10 cellular contexts compared by ENCODE assay signal in the genomic region with DNA sequence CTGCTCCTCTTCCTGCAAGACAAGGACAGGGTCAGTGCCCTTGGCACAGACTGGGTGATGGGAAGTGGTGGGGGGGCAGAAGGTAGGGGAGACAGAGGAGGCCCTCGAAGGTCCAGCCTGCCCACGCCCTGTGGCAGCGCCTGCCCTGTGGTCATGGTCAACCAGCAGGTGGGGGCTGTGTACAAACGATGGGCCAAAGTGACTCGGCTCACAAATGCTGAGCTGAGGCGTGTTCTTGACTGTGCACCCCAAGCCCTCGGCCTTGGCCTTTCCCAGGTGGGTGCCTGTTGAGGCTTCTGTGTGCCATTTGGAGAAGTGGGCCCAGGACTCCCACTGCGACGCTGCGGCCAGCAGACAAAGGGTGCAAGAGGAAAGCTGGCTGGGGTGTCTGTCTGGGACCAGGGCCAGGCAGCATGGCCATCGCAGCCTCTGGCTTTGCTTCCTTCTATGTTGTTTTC. TPM values are rescaled to one million over a fixed set of nuclear protein-coding genes. Genes with fewer than 3 reads are reported as not detected.
DNase-seq lines count a peak whose midpoint lies in the region; ATAC-seq and TF ChIP-seq lines count a peak whose summit lies in the region.
"Had no signal": no experiment of that assay in that cellular context is flagged by ENCODE, and none has a peak within 500 bp of the region (broad histone marks: within the 10 kb centered on the region; RNA-seq: fewer than 3 reads in every experiment).

No MANE protein-coding gene starts in this region.

- ATAC-seq in HG02852 (IDR thresholded peaks at IDR 0.05; ENCODE audit: unreplicated experiment), result no peak
- no peak for ATAC-seq in GM21619 (IDR thresholded peaks at IDR 0.05; ENCODE audit: unreplicated experiment)

- no peaks in the 10 kb centered on the region for H3K9me3 Mint-ChIP-seq in chondrocyte (ENCODE audit: low read depth)
- H3K9me3 Mint-ChIP-seq: natural killer cell treated with Interleukin-12 subunit alpha and Interleukin-12 subunit beta and Interleukin-15 and Interleukin-18, amount 100 ng/mL, for 72 hours had no signal

- TF ChIP-seq CTCF in chondrocyte (IDR thresholded peaks at IDR 0.05), result peak; percentile 27

- H3K27ac Mint-ChIP-seq in chondrocyte (ENCODE audit: unreplicated experiment), result peak overlapping the region; percentile 97
- H3K27ac Mint-ChIP-seq: natural killer cell treated with Interleukin-12 subunit alpha and Interleukin-12 subunit beta and Interleukin-15 and Interleukin-18, amount 100 ng/mL, for 72 hours had no signal

- peaks cover 56% of the 10 kb centered on the region for H3K4me1 Mint-ChIP-seq in chondrocyte (ENCODE audit: low read depth)

- H3K4me3 Mint-ChIP-seq in chondrocyte (ENCODE audit: unreplicated experiment), result peak overlapping the region; percentile 56
- H3K4me3 Mint-ChIP-seq: natural killer cell treated with Interleukin-12 subunit alpha and Interleukin-12 subunit beta and Interleukin-15 and Interleukin-18, amount 100 ng/mL, for 72 hours had no signal

- DNase-seq in AG08395 (ENCODE audit: low spot score) (peak; percentile 41), chondrocyte (ENCODE audit: low spot score) (no peak), myocyte (ENCODE audit: low read depth) (peak; percentile 85), NCI-H748 treated with DMSO at 0.1 percent for 48 hours (lab: John Stamatoyannopoulos, UW) (no peak)
- DNase-seq: activated T-cell treated with anti-CD3 and anti-CD28 coated beads for 4 hours, NCI-H1105, SK-N-SH had no signal

- no peaks in the 10 kb centered on the region for H3K27me3 Mint-ChIP-seq in chondrocyte (ENCODE audit: low read depth)
- H3K27me3 Mint-ChIP-seq: natural killer cell treated with Interleukin-12 subunit alpha and Interleukin-12 subunit beta and Interleukin-15 and Interleukin-18, amount 100 ng/mL, for 72 hours had no signal

- H3K36me3 Mint-ChIP-seq in chondrocyte (ENCODE audit: low read depth), result peaks cover 4% of the 10 kb centered on the region
- H3K36me3 Mint-ChIP-seq: natural killer cell treated with Interleukin-12 subunit alpha and Interleukin-12 subunit beta and Interleukin-15 and Interleukin-18, amount 100 ng/mL, for 72 hours had no signal

RNA-seq across cellular contexts. Expression of gene MXRA7, which starts 22.6 kb away (rescaled TPM):
- total RNA-seq in chondrocyte, result 141 to 200 TPM (median 197 TPM) in 3 replicates
- 716 and 760 TPM in 2 replicates for total RNA-seq in myocyte
- 625 TPM for polyA plus RNA-seq in myocyte (2012)

RNA-seq across cellular contexts. Expression of gene JMJD6, which starts 38.2 kb away (rescaled TPM):
- total RNA-seq in chondrocyte (22.4 to 27.2 TPM (median 25.0 TPM) in 3 replicates), myocyte (22.5 and 33.8 TPM in 2 replicates)
- polyA plus RNA-seq in myocyte (2012), result 31.8 TPM

RNA-seq across cellular contexts. Expression of gene METTL23, which starts 38.4 kb away (rescaled TPM):
- total RNA-seq in chondrocyte (24.3 to 28.4 TPM (median 27.0 TPM) in 3 replicates), myocyte (34.8 and 35.8 TPM in 2 replicates)
- 40.8 TPM for polyA plus RNA-seq in myocyte (2012)

RNA-seq across cellular contexts. Expression of gene ST6GALNAC1, which starts 44.6 kb away (rescaled TPM):
- total RNA-seq in chondrocyte (not detected in 3 replicates), myocyte (0.21 TPM in 1 of 2 replicates, not detected in the other)
- polyA plus RNA-seq in myocyte (2012), result not detected
- total RNA-seq: natural killer cell treated with Interleukin-12 subunit alpha and Interleukin-12 subunit beta and Interleukin-15 and Interleukin-18, amount 100 ng/mL, for 72 hours had no signal
- polyA plus RNA-seq: SK-N-SH had no signal

RNA-seq across cellular contexts. Expression of gene SRSF2, which starts 48.9 kb away (rescaled TPM):
- total RNA-seq in chondrocyte (94.4 to 183 TPM (median 95.2 TPM) in 3 replicates), myocyte (154 and 180 TPM in 2 replicates)
- 124 TPM for polyA plus RNA-seq in myocyte (2012)

Comparison
In these comparisons a context has a peak if more than half of its experiments do, and no peak if none do; other contexts are left out.
1. DNase-seq: peak in AG08395 (single experiment) and myocyte (single experiment); none in chondrocyte (single experiment) and NCI-H748 treated with DMSO at 0.1 percent for 48 hours (single experiment).